In the genomic region with DNA sequence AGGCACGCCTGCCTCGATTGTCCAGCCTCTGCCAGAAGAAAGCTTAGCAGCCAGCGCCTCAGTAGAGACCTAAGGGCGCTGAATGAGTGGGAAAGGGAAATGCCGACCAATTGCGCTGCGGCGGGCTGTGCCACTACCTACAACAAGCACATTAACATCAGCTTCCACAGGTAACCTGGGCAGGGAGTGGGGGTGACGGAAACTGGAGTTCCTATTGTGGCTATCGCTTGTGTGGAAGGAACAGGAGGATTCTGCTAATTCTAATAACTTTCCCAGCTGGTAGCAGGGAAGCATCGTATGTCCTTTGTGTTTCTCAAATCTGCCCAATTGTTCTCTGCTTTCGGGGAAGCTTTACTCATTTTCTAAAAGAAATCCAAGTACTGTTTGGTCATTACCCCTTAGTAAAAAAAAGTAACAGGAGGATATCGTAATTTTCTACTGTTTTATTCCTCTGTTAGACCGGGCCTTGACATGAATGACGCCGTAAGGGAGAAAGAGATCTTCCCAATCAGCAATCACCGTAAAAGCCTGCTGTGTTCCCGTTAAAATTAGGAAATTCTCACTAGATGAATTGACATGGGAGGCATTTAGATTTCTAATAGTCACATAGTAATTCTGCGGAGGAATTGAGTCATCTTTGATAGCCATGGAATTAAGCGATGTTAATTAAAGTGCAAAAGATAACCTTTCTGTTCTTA, we compare ENCODE assay signal across 8 cellular contexts. TPM values are rescaled to one million over a fixed set of nuclear protein-coding genes. Genes with fewer than 3 reads are reported as not detected.
A peak's percentile ranks its signal among the peaks of the same experiment; 100 is the strongest.
DNase-seq lines count a peak whose midpoint lies in the region; ATAC-seq and TF ChIP-seq lines count a peak whose summit lies in the region.

No MANE protein-coding gene starts in this region.

- CTCF ChIA-PET in Panc1 (lab: Charles Lee) = interaction anchor here (2.4 kb wide), 1 partner anchor 82 kb away, joined by 12 read pairs; no protein-coding TSS in a partner anchor

- H3K9ac ChIP-seq in neural cell (ENCODE audit: low read length) = peak overlapping the region; percentile 97

- in situ Hi-C loops in Panc1 (cut with HindIII; ENCODE audit: low pct_unique_long_range_greater_than_20kb, low sequenced_read_pairs) = no loop called here

- no peaks in the 10 kb centered on the region for H3K9me3 ChIP-seq in Panc1 (ENCODE audit: control insufficient read depth, insufficient read depth, low read depth, low read length)
- no peaks in the 10 kb centered on the region for H3K9me3 ChIP-seq in neural cell (ENCODE audit: low read length)

- no peaks in the 10 kb centered on the region for H4K20me1 ChIP-seq in neural cell (ENCODE audit: insufficient read depth)

- H3K27ac ChIP-seq in Panc1 (ENCODE audit: low read length) = peak overlapping the region; percentile 99
- H3K27ac ChIP-seq in neural cell (ENCODE audit: low read length) = peak overlapping the region; percentile 98

- peak; percentile 49 for TF ChIP-seq EP300 in neural cell (conservative IDR thresholded peaks at IDR 0.05; ENCODE audit: poor library complexity, severe bottlenecking)

- H3K9me2 ChIP-seq in neural cell (ENCODE audit: insufficient read depth, low read length) = no peaks in the 10 kb centered on the region

- DNase-seq in NCI-H2029 (lab: John Stamatoyannopoulos, UW) (peak; percentile 79), NCI-H2029 treated with DMSO at 0.1 percent for 48 hours (lab: John Stamatoyannopoulos, UW) (no peak), HCEC 1CT (peak; percentile 10), Panc1 (ENCODE audit: low read depth, low spot score) (no peak), epithelial cell of esophagus (ENCODE audit: low read depth) (peak; percentile 28)
- DNase-seq in stimulated activated CD4-positive, alpha-beta T cell treated with anti-CD3 and anti-CD28 coated beads, Interleukin-4, amount 100 ng/mL, for 24 hours = no peak

- peak; percentile 16; the same call in 1 of the 2 replicates for ATAC-seq in Panc1
- ATAC-seq in GM21367 (IDR thresholded peaks at IDR 0.05; ENCODE audit: unreplicated experiment) = no peak

- H3K4me3 ChIP-seq in Panc1 (ENCODE audit: low read depth in 2 of 2, low read length in 2 of 2) = peak overlapping the region; percentile 97 to 98
- H3K4me3 ChIP-seq in epithelial cell of esophagus (ENCODE audit: low read length) = peak overlapping the region; percentile 87
- peak overlapping the region; percentile 82 for H3K4me3 ChIP-seq in neural cell (ENCODE audit: low read length)

- no peak for TF ChIP-seq RAD21 in neural cell (conservative IDR thresholded peaks at IDR 0.05)

- H2AFZ ChIP-seq in neural cell (ENCODE audit: low read depth, low read length) = peak overlapping the region; percentile 95

- peaks cover 48% of the 10 kb centered on the region for H3K79me2 ChIP-seq in neural cell (replicated peaks; ENCODE audit: insufficient read depth, low read length)

- TSS peak; percentile 91 for BruUV-seq in Panc1 (replicated peaks; lab: Mats Ljungman, UMichigan)

- H3K4me2 ChIP-seq in neural cell (ENCODE audit: low read length) = peak overlapping the region; percentile 86

- H3K27me3 ChIP-seq in Panc1 (ENCODE audit: control insufficient read depth, insufficient read depth, low read length) (no peaks in the 10 kb centered on the region), neural cell (ENCODE audit: insufficient read depth, low read depth, low read length) (no peaks in the 10 kb centered on the region)

- POLR2A ChIA-PET in Panc1 (lab: Charles Lee) = interaction anchor here (2.6 kb wide), 1 partner anchor 22 kb away, joined by 16 read pairs; a partner anchor contains a TSS

- no peaks in the 10 kb centered on the region for H3F3A ChIP-seq in neural cell (ENCODE audit: insufficient read depth, low read length, poor library complexity, severe bottlenecking)

- intact Hi-C loops in Panc1 (cut with micrococcal nuclease; ENCODE audit: unreplicated experiment) = no loop called here

- TF ChIP-seq CTCF in Panc1 (IDR thresholded peaks at IDR 0.05) (no peak), epithelial cell of esophagus (IDR thresholded peaks at IDR 0.05; ENCODE audit: insufficient read depth, low read depth, low read length, missing control alignments) (no peak), neural cell (IDR thresholded peaks at IDR 0.05; ENCODE audit: poor library complexity, severe bottlenecking) (no peak)

- H3K36me3 ChIP-seq in Panc1 (ENCODE audit: control insufficient read depth, insufficient read depth, low read length) (peaks cover 13% of the 10 kb centered on the region), neural cell (ENCODE audit: insufficient read depth, low read length) (no peaks in the 10 kb centered on the region)

- peaks cover 15% of the 10 kb centered on the region; the same call in 1 of the 2 replicates for H3K4me1 ChIP-seq in Panc1 (ENCODE audit: control insufficient read depth, insufficient read depth, low read length)

TF ChIP-seq in neural cell, 6 proteins besides CTCF, POLR2A, EP300 and RAD21:
- no peak for TF ChIP-seq EZH2 (IDR thresholded peaks at IDR 0.05; ENCODE audit: borderline replicate concordance, insufficient read depth, low read length, poor library complexity, severe bottlenecking)
- TF ChIP-seq, protein P1, sequence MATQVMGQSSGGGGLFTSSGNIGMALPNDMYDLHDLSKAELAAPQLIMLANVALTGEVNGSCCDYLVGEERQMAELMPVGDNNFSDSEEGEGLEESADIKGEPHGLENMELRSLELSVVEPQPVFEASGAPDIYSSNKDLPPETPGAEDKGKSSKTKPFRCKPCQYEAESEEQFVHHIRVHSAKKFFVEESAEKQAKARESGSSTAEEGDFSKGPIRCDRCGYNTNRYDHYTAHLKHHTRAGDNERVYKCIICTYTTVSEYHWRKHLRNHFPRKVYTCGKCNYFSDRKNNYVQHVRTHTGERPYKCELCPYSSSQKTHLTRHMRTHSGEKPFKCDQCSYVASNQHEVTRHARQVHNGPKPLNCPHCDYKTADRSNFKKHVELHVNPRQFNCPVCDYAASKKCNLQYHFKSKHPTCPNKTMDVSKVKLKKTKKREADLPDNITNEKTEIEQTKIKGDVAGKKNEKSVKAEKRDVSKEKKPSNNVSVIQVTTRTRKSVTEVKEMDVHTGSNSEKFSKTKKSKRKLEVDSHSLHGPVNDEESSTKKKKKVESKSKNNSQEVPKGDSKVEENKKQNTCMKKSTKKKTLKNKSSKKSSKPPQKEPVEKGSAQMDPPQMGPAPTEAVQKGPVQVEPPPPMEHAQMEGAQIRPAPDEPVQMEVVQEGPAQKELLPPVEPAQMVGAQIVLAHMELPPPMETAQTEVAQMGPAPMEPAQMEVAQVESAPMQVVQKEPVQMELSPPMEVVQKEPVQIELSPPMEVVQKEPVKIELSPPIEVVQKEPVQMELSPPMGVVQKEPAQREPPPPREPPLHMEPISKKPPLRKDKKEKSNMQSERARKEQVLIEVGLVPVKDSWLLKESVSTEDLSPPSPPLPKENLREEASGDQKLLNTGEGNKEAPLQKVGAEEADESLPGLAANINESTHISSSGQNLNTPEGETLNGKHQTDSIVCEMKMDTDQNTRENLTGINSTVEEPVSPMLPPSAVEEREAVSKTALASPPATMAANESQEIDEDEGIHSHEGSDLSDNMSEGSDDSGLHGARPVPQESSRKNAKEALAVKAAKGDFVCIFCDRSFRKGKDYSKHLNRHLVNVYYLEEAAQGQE (IDR thresholded peaks at IDR 0.05; ENCODE audit: borderline replicate concordance) = peak; percentile 94
- peak; percentile 35 for TF ChIP-seq SMC3 (conservative IDR thresholded peaks at IDR 0.05; ENCODE audit: poor library complexity)
- peak; percentile 97 for TF ChIP-seq TAF1 (IDR thresholded peaks at IDR 0.05; ENCODE audit: low read depth)
- peak; percentile 32 for TF ChIP-seq MXI1 (conservative IDR thresholded peaks at IDR 0.05; ENCODE audit: poor library complexity, severe bottlenecking)
- peak; percentile 3 for TF ChIP-seq POLR2AphosphoS5 (IDR thresholded peaks at IDR 0.05)

RNA-seq across cellular contexts. Expression of a gene that starts 0.5 kb away (rescaled TPM):
- 3.7 TPM for total RNA-seq in Panc1 (2021; ENCODE audit: unreplicated experiment)
- polyA plus RNA-seq in Panc1 (2012; ENCODE audit: insufficient read length) = 2.4 TPM
- 15.5 and 15.8 TPM in 2 replicates for polyA plus RNA-seq in neural cell
- polyA minus RNA-seq in neural cell = 34.3 and 35.8 TPM in 2 replicates

RNA-seq across cellular contexts. Expression of a gene that starts 0.9 kb away (rescaled TPM):
- 38.2 TPM for total RNA-seq in Panc1 (2021; ENCODE audit: unreplicated experiment)
- 15.0 TPM for polyA plus RNA-seq in Panc1 (2012; ENCODE audit: insufficient read length)
- 45.5 and 70.2 TPM in 2 replicates for polyA plus RNA-seq in neural cell
- polyA minus RNA-seq in neural cell = 61.8 and 77.2 TPM in 2 replicates

RNA-seq across cellular contexts. Expression of a gene that starts 21.3 kb away (rescaled TPM):
- 72.8 TPM for total RNA-seq in Panc1 (2021; ENCODE audit: unreplicated experiment)
- polyA plus RNA-seq in Panc1 (2012; ENCODE audit: insufficient read length) = 39.6 TPM
- 18.4 and 24.2 TPM in 2 replicates for polyA plus RNA-seq in neural cell
- polyA minus RNA-seq in neural cell = 46.9 and 48.9 TPM in 2 replicates

Comparison
In these comparisons a context has a peak if more than half of its experiments do, and no peak if none do; other contexts are left out.
1. DNase-seq: peak in NCI-H2029 (single experiment), HCEC 1CT (single experiment) and epithelial cell of esophagus (single experiment); none in NCI-H2029 treated with DMSO at 0.1 percent for 48 hours (single experiment), Panc1 (single experiment) and stimulated activated CD4-positive, alpha-beta T cell treated with anti-CD3 and anti-CD28 coated beads, Interleukin-4, amount 100 ng/mL, for 24 hours (single experiment).
2. Peak in every context shown above with its lines, with median percentiles within 50 percentile points of each other: H3K4me3 ChIP-seq.